1 cellular context compared by ENCODE assay signal in the genomic region with DNA sequence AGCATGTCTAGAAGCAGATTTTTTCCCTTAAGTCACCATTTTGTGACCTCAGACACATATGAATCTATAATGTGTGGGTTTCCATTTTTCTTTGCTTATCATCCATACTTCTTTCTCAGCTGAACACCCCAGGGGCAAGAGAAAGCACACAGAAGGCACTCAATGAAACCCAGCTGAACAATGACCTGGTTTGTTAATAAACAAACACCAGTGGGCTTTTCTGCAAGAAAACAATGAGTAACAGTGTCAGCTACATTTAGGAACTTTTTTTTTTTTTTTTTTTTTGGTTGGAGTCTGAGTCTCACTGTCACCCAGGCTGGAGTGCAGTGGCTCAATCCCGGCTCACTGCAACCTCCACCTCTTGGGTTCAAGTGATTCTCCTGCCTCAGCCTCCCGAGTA.
TF ChIP-seq lines count a peak whose summit lies in the region.

No MANE protein-coding gene starts in this region.

TF ChIP-seq in HepG2, 621 proteins besides CTCF, POLR2A, EP300 and RAD21 (continued from another document):
- TF ChIP-seq ZNF609 (CRISPR knock-in tag; IDR thresholded peaks at IDR 0.05; ENCODE audit: borderline replicate concordance) (no peak), HMGA1 (CRISPR knock-in tag; conservative IDR thresholded peaks at IDR 0.05) (no peak), MTA1 (CRISPR knock-in tag; IDR thresholded peaks at IDR 0.05; ENCODE audit: borderline replicate concordance) (no peak), ETV5 (CRISPR knock-in tag; IDR thresholded peaks at IDR 0.05; ENCODE audit: borderline replicate concordance) (no peak), ADNP (CRISPR knock-in tag; IDR thresholded peaks at IDR 0.05) (no peak), ZBED4 (CRISPR knock-in tag; IDR thresholded peaks at IDR 0.05; ENCODE audit: borderline replicate concordance) (no peak)
- TF ChIP-seq, protein P1, sequence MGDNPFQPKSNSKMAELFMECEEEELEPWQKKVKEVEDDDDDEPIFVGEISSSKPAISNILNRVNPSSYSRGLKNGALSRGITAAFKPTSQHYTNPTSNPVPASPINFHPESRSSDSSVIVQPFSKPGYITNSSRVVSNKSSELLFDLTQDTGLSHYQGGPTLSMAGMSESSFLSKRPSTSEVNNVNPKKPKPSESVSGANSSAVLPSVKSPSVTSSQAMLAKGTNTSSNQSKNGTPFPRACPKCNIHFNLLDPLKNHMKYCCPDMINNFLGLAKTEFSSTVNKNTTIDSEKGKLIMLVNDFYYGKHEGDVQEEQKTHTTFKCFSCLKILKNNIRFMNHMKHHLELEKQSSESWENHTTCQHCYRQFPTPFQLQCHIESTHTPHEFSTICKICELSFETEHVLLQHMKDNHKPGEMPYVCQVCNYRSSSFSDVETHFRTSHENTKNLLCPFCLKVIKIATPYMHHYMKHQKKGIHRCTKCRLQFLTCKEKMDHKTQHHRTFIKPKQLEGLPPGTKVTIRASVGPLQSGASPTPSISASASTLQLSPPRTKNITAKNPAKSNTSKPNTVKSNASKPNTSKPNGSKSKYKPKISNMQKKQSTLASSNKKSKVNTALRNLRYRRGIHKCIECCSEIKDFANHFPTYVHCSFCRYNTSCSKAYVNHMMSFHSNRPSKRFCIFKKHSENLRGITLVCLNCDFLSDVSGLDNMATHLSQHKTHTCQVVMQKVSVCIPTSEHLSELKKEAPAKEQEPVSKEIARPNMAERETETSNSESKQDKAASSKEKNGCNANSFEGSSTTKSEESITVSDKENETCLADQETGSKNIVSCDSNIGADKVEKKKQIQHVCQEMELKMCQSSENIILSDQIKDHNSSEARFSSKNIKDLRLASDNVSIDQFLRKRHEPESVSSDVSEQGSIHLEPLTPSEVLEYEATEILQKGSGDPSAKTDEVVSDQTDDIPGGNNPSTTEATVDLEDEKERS (CRISPR knock-in tag; IDR thresholded peaks at IDR 0.05) = no peak
